Comparison of ENCODE assay signal across 22 cellular contexts in the genomic region with DNA sequence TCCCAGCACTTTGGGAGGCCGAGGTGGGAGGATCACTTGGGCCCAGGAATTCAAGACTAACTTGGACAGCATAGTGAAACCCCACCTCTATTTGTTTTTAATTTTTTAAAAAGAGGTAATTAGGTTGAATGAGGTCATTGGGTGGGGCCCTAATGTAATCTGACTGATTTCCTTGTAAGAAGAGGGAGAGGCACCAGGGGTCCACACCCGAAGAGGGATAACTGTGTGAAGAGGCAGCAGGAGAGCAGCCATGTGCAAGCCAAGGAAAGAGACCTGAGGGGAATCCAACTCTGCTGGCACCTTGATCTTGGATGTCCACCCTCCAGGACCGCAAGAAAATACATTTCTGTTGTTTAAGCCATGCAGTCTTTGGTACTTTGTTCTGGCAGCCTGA.
DNase-seq lines count a peak whose midpoint lies in the region; FAIRE-seq and TF ChIP-seq lines count a peak whose summit lies in the region.
"Had no signal": no experiment of that assay in that cellular context is flagged by ENCODE, and none has a peak within 500 bp of the region (broad histone marks: within the 10 kb centered on the region; RNA-seq: fewer than 3 reads in every experiment).

No MANE protein-coding gene starts in this region.

- H3K27ac ChIP-seq in mammary epithelial cell (ENCODE audit: insufficient read depth, low read depth, low read length), result no peak overlapping the region
- H3K27ac ChIP-seq in caudate nucleus (ENCODE audit: low read depth, low read length), result peak overlapping the region; percentile 44
- no peak overlapping the region for H3K27ac ChIP-seq in mesenchymal stem cell (ENCODE audit: low read length, poor library complexity, severe bottlenecking)
- H3K27ac ChIP-seq: KMS-11, lower lobe of right lung, parathyroid adenoma had no signal

- peak overlapping the region; percentile 64 for H2AK5ac ChIP-seq in mesenchymal stem cell (ENCODE audit: low read length, severe bottlenecking)

- H3K9me3 ChIP-seq in mammary epithelial cell (replicated peaks; ENCODE audit: insufficient read depth, low read length) (no peaks in the 10 kb centered on the region), mesenchymal stem cell (ENCODE audit: control insufficient read depth, low read length) (no peaks in the 10 kb centered on the region)
- H3K9me3 ChIP-seq: lower lobe of right lung, SK-N-SH had no signal

- dilution Hi-C loops in mammary epithelial cell (cut with HindIII; ENCODE audit: low sequenced_read_pairs), result no loop called here

- DNase-seq in MCF 10A (ENCODE audit: unreplicated experiment), result no peak
- no peak for DNase-seq in mammary epithelial cell
- no peak for DNase-seq in caudate nucleus (lab: John Stamatoyannopoulos, UW)
- DNase-seq in mesenchymal stem cell, result no peak
- DNase-seq in GM19239 (ENCODE audit: insufficient read length, low spot score), result no peak
- no peak for DNase-seq in NK-92 treated with Interleukin-12 subunit alpha and Interleukin-12 subunit beta, amount 100 ng/mL, for 24 hours (lab: John Stamatoyannopoulos, UW)
- DNase-seq in NCI-H2029 (lab: John Stamatoyannopoulos, UW), result no peak
- DNase-seq in NCI-H187 treated with DMSO at 0.1 percent for 48 hours (lab: John Stamatoyannopoulos, UW), result no peak
- DNase-seq: activated CD8-positive, alpha-beta T cell treated with anti-CD3 and anti-CD28 coated beads, Interleukin-2, amount 10 ng/mL, durations not matched to agents 7 days and 5 days; activated naive CD4-positive, alpha-beta T cell treated with anti-CD3 and anti-CD28 coated beads for 36 hours; activated T-cell treated with anti-CD3 and anti-CD28 coated beads, Interleukin-2, amount 50 U/mL, for 24 hours; effector CD4-positive, alpha-beta T cell; HCEC 1CT; immature natural killer cell; lower lobe of right lung; natural killer cell; SK-N-SH; stimulated activated CD4-positive, alpha-beta T cell treated with anti-CD3 and anti-CD28 coated beads, Interleukin-1b, Interleukin-23, amount 100 ng/mL, for 48 hours had no signal

- H3K9me3 Mint-ChIP-seq in MCF 10A (ENCODE audit: unreplicated experiment), result no peaks in the 10 kb centered on the region
- H3K9me3 Mint-ChIP-seq: activated naive CD4-positive, alpha-beta T cell treated with anti-CD3 and anti-CD28 coated beads for 36 hours; activated T-cell treated with anti-CD3 and anti-CD28 coated beads, Interleukin-2, amount 50 U/mL, for 24 hours; immature natural killer cell; natural killer cell; stimulated activated naive CD8-positive, alpha-beta T cell treated with anti-CD3 and anti-CD28 coated beads, Interleukin-15, Interleukin-2, amounts not matched to agents 100 ng/mL and 50 ng/mL, for 24 hours had no signal

- no peaks in the 10 kb centered on the region for H3K79me1 ChIP-seq in mesenchymal stem cell (replicated peaks; ENCODE audit: low read length, poor library complexity, severe bottlenecking)

- POLR2A ChIA-PET in MCF 10A (lab: Yijun Ruan, JAX), result interaction anchor here (0.5 to 1.0 kb wide), 2 partner anchors 54 to 659 kb away, joined by 3 read pairs; no protein-coding TSS in a partner anchor

- H2BK120ac ChIP-seq in mesenchymal stem cell (ENCODE audit: low read depth, low read length), result no peak overlapping the region

- no peak for FAIRE-seq in GM19239 (lab: Jason Lieb, UNC)
- FAIRE-seq: GM12892 had no signal

- H3K4me3 Mint-ChIP-seq in MCF 10A (ENCODE audit: unreplicated experiment), result no peak overlapping the region
- H3K4me3 Mint-ChIP-seq: activated CD8-positive, alpha-beta T cell treated with anti-CD3 and anti-CD28 coated beads, Interleukin-2, amount 10 ng/mL, durations not matched to agents 7 days and 5 days; activated naive CD4-positive, alpha-beta T cell treated with anti-CD3 and anti-CD28 coated beads for 36 hours; activated T-cell treated with anti-CD3 and anti-CD28 coated beads, Interleukin-2, amount 50 U/mL, for 24 hours; immature natural killer cell; natural killer cell; stimulated activated naive CD8-positive, alpha-beta T cell treated with anti-CD3 and anti-CD28 coated beads, Interleukin-15, Interleukin-2, amounts not matched to agents 100 ng/mL and 50 ng/mL, for 24 hours had no signal

- H3K36me3 Mint-ChIP-seq in MCF 10A (ENCODE audit: insufficient read depth, unreplicated experiment), result no peaks in the 10 kb centered on the region
- H3K36me3 Mint-ChIP-seq: immature natural killer cell, natural killer cell had no signal

- no peak overlapping the region for H2BK5ac ChIP-seq in mesenchymal stem cell (ENCODE audit: low read depth, low read length, poor library complexity, severe bottlenecking)

- no peak overlapping the region for H3K4ac ChIP-seq in mesenchymal stem cell (ENCODE audit: low read depth in 1 of 2, low read length in 2 of 2)

- BruUV-seq in MCF 10A (replicated peaks; lab: Mats Ljungman, UMichigan), result no TSS peak
- no TSS peak for BruUV-seq in mammary epithelial cell (replicated peaks; lab: Mats Ljungman, UMichigan)

- H3K14ac ChIP-seq in mesenchymal stem cell (ENCODE audit: low read length in 2 of 2), result no peak overlapping the region

- no peak for TF ChIP-seq CTCF in MCF 10A (IDR thresholded peaks at IDR 0.05; ENCODE audit: unreplicated experiment)
- TF ChIP-seq CTCF in mammary epithelial cell (conservative IDR thresholded peaks at IDR 0.05 in 1 of 2, IDR thresholded peaks at IDR 0.05 in 1 of 2; ENCODE audit: extremely low read depth in 1 of 2, insufficient read depth in 1 of 2, low read depth in 1 of 2, low read length in 2 of 2), result no peak

- no peaks in the 10 kb centered on the region for H3K27me3 Mint-ChIP-seq in MCF 10A (ENCODE audit: insufficient read depth, unreplicated experiment)
- H3K27me3 Mint-ChIP-seq: stimulated activated naive CD8-positive, alpha-beta T cell treated with anti-CD3 and anti-CD28 coated beads, Interleukin-15, Interleukin-2, amounts not matched to agents 100 ng/mL and 50 ng/mL, for 24 hours had no signal

- H3K36me3 ChIP-seq in mammary epithelial cell (ENCODE audit: insufficient read depth, low read length) (no peaks in the 10 kb centered on the region), mesenchymal stem cell (ENCODE audit: control insufficient read depth in 1 of 2, insufficient read depth in 2 of 2, low read depth in 1 of 2, low read length in 2 of 2) (no peaks in the 10 kb centered on the region)
- H3K36me3 ChIP-seq: lower lobe of right lung had no signal

- H3K4me3 ChIP-seq in mammary epithelial cell (replicated peaks in 1 of 3; ENCODE audit: insufficient read depth in 1 of 3, low read depth in 2 of 3, low read length in 3 of 3), result no peak overlapping the region
- H3K4me3 ChIP-seq in mesenchymal stem cell (ENCODE audit: insufficient read depth in 1 of 2, low read depth in 1 of 2, low read length in 2 of 2), result no peak overlapping the region
- H3K4me3 ChIP-seq: lower lobe of right lung had no signal

- H3K4me1 Mint-ChIP-seq in MCF 10A (ENCODE audit: insufficient read depth, unreplicated experiment), result peaks cover 22% of the 10 kb centered on the region
- H3K4me1 Mint-ChIP-seq: immature natural killer cell, natural killer cell had no signal

- WGBS in mammary epithelial cell (ENCODE audit: low coverage, missing lambda C conversion rate), result 95% methylated on average over 3 of the region's 3 CpGs
- WGBS in mesenchymal stem cell, result 92% methylated on average over 2 of the region's 3 CpGs

- H3K9ac ChIP-seq in mammary epithelial cell (ENCODE audit: insufficient read depth, low read length) (no peak overlapping the region), mesenchymal stem cell (ENCODE audit: low read length) (peak overlapping the region; percentile 53)
- H3K9ac ChIP-seq: KMS-11, parathyroid adenoma, SK-N-SH had no signal

- H2BK15ac ChIP-seq in mesenchymal stem cell (ENCODE audit: low read depth, poor library complexity, severe bottlenecking), result no peak overlapping the region

- H3K79me2 ChIP-seq in mammary epithelial cell (ENCODE audit: insufficient read depth, low read length), result no peaks in the 10 kb centered on the region
- H3K79me2 ChIP-seq: parathyroid adenoma had no signal

- H2BK12ac ChIP-seq in mesenchymal stem cell (ENCODE audit: low read length in 2 of 2), result no peak overlapping the region

- H2AFZ ChIP-seq in mammary epithelial cell (ENCODE audit: low read depth, low read length) (no peak overlapping the region), mesenchymal stem cell (ENCODE audit: low read depth, low read length) (no peak overlapping the region)
- H2AFZ ChIP-seq: parathyroid adenoma had no signal

- H3K4me1 ChIP-seq in mammary epithelial cell (ENCODE audit: insufficient read depth, low read length), result peaks cover 15% of the 10 kb centered on the region
- H3K4me1 ChIP-seq in mesenchymal stem cell (ENCODE audit: control insufficient read depth, insufficient read depth, low read depth, low read length), result no peaks in the 10 kb centered on the region
- H3K4me1 ChIP-seq: lower lobe of right lung, parathyroid adenoma had no signal

- H3K18ac ChIP-seq in mesenchymal stem cell (ENCODE audit: low read depth in 1 of 2, low read length in 2 of 2), result no peak overlapping the region

- no peak overlapping the region for H4K8ac ChIP-seq in mesenchymal stem cell (ENCODE audit: low read length)

- intact Hi-C loops in MCF 10A (cut with micrococcal nuclease) (no loop called here), mammary epithelial cell (cut with micrococcal nuclease) (loop anchor here (1.0 kb wide), 1 partner anchor 46 kb away; no protein-coding TSS in a partner anchor)

- in situ Hi-C loops in mammary epithelial cell (cut with MboI; ENCODE audit: low sequenced_read_pairs in 2 of 2), result no loop called here

- H3K27me3 ChIP-seq in mammary epithelial cell (ENCODE audit: insufficient read depth, low read length) (no peaks in the 10 kb centered on the region), mesenchymal stem cell (ENCODE audit: control insufficient read depth in 1 of 2, insufficient read depth in 1 of 2, low read length in 2 of 2) (peaks cover 3 to 21% of the 10 kb centered on the region in 2 experiments)

- H3K27ac Mint-ChIP-seq in MCF 10A (ENCODE audit: low read depth, unreplicated experiment), result peak overlapping the region; percentile 69
- H3K27ac Mint-ChIP-seq: activated CD8-positive, alpha-beta T cell treated with anti-CD3 and anti-CD28 coated beads, Interleukin-2, amount 10 ng/mL, durations not matched to agents 7 days and 5 days; activated naive CD4-positive, alpha-beta T cell treated with anti-CD3 and anti-CD28 coated beads for 36 hours; activated T-cell treated with anti-CD3 and anti-CD28 coated beads, Interleukin-2, amount 50 U/mL, for 24 hours; immature natural killer cell; natural killer cell; stimulated activated naive CD8-positive, alpha-beta T cell treated with anti-CD3 and anti-CD28 coated beads, Interleukin-15, Interleukin-2, amounts not matched to agents 100 ng/mL and 50 ng/mL, for 24 hours had no signal

- H4K20me1 ChIP-seq in mammary epithelial cell (ENCODE audit: insufficient read depth, low read length), result no peaks in the 10 kb centered on the region

- CTCF ChIA-PET in MCF 10A (lab: Yijun Ruan, JAX) (interaction anchor here (0.8 kb wide), 1 partner anchor 47 kb away, joined by 3 read pairs; no protein-coding TSS in a partner anchor), mammary epithelial cell (lab: Charles Lee; ENCODE audit: low non-redundant PET) (no interaction called here)

- no peak overlapping the region for H4K91ac ChIP-seq in mesenchymal stem cell (ENCODE audit: low read length)

- no peak overlapping the region for H3K23ac ChIP-seq in mesenchymal stem cell (ENCODE audit: low read length in 2 of 2)

- H3K4me2 ChIP-seq in mammary epithelial cell (ENCODE audit: insufficient read depth, low read depth, low read length), result no peak overlapping the region
- no peak overlapping the region for H3K4me2 ChIP-seq in mesenchymal stem cell (ENCODE audit: low read length, poor library complexity, severe bottlenecking)
- H3K4me2 ChIP-seq: KMS-11 had no signal
